In genomic region chr1:181398544-181398943, GRCh38 we compare ENCODE assay signal across 12 cellular contexts.
DNase-seq lines count a peak whose midpoint lies in the region; ATAC-seq lines count a peak whose summit lies in the region.
"Had no signal": no experiment of that assay in that cellular context is flagged by ENCODE, and none has a peak within 500 bp of the region (broad histone marks: within the 10 kb centered on the region; RNA-seq: fewer than 3 reads in every experiment).

No MANE protein-coding gene starts in this region.

- H3K4me1 Mint-ChIP-seq in activated T-helper 2 cell treated with anti-CD3 and anti-CD28 coated beads, Interferon-gamma antibody, Interleukin-2, Interleukin-4, amounts not matched to agents 10 μg/mL and 5 μg/mL and 100 μg/mL, durations not matched to agents 14 hours and 24 hours and 36 hours (ENCODE audit: low read depth) = peaks cover 31% of the 10 kb centered on the region

- H3K4me3 Mint-ChIP-seq in activated T-helper 2 cell treated with anti-CD3 and anti-CD28 coated beads, Interferon-gamma antibody, Interleukin-2, Interleukin-4, amounts not matched to agents 10 μg/mL and 5 μg/mL and 100 μg/mL, durations not matched to agents 14 hours and 24 hours and 36 hours (ENCODE audit: low read depth) = peak overlapping the region; percentile 3
- H3K4me3 Mint-ChIP-seq: natural killer cell treated with Interleukin-12 subunit alpha and Interleukin-12 subunit beta and Interleukin-15 and Interleukin-18, amount 100 ng/mL, for 72 hours had no signal

- peak overlapping the region; percentile 80 for H3K27ac Mint-ChIP-seq in activated T-helper 2 cell treated with anti-CD3 and anti-CD28 coated beads, Interferon-gamma antibody, Interleukin-2, Interleukin-4, amounts not matched to agents 10 μg/mL and 5 μg/mL and 100 μg/mL, durations not matched to agents 14 hours and 24 hours and 36 hours
- H3K27ac Mint-ChIP-seq: natural killer cell treated with Interleukin-12 subunit alpha and Interleukin-12 subunit beta and Interleukin-15 and Interleukin-18, amount 100 ng/mL, for 72 hours had no signal

- no peaks in the 10 kb centered on the region for H3K36me3 Mint-ChIP-seq in activated T-helper 2 cell treated with anti-CD3 and anti-CD28 coated beads, Interferon-gamma antibody, Interleukin-2, Interleukin-4, amounts not matched to agents 10 μg/mL and 5 μg/mL and 100 μg/mL, durations not matched to agents 14 hours and 24 hours and 36 hours (ENCODE audit: low read depth)
- H3K36me3 Mint-ChIP-seq: natural killer cell treated with Interleukin-12 subunit alpha and Interleukin-12 subunit beta and Interleukin-15 and Interleukin-18, amount 100 ng/mL, for 72 hours had no signal

- DNase-seq in activated T-helper 2 cell treated with anti-CD3 and anti-CD28 coated beads, Interferon-gamma antibody, Interleukin-2, Interleukin-4, amounts not matched to agents 10 μg/mL and 5 μg/mL and 100 μg/mL, durations not matched to agents 14 hours and 24 hours and 36 hours (ENCODE audit: low spot score) = no peak
- DNase-seq in DMS153 (lab: John Stamatoyannopoulos, UW) = no peak
- no peak for DNase-seq in substantia nigra (lab: John Stamatoyannopoulos, UW)
- DNase-seq in DMS79 treated with DMSO at 0.1 percent for 48 hours (lab: John Stamatoyannopoulos, UW) = no peak
- DNase-seq in NCI-H526 treated with DMSO at 0.1 percent for 48 hours (lab: John Stamatoyannopoulos, UW) = no peak
- DNase-seq: activated T-cell treated with anti-CD3 and anti-CD28 coated beads, Interleukin-2, amount 50 U/mL, for 4 hours; dorsolateral prefrontal cortex; NCI-H2081 treated with DMSO at 0.1 percent for 48 hours had no signal

- intact Hi-C loops in activated T-helper 2 cell treated with anti-CD3 and anti-CD28 coated beads, Interferon-gamma antibody, Interleukin-2, Interleukin-4, amounts not matched to agents 10 μg/mL and 5 μg/mL and 100 μg/mL, durations not matched to agents 14 hours and 24 hours and 36 hours (cut with micrococcal nuclease) = loop anchor here (1.0 to 10.0 kb wide), 5 partner anchors 18 to 636 kb away; partner anchors contain the start of genes IER5 and STX6

- H3K27ac ChIP-seq in substantia nigra (ENCODE audit: low read depth, low read length, poor library complexity, severe bottlenecking) = no peak overlapping the region
- H3K27ac ChIP-seq: dorsolateral prefrontal cortex had no signal

- no peaks in the 10 kb centered on the region for H3K9me3 Mint-ChIP-seq in activated T-helper 2 cell treated with anti-CD3 and anti-CD28 coated beads, Interferon-gamma antibody, Interleukin-2, Interleukin-4, amounts not matched to agents 10 μg/mL and 5 μg/mL and 100 μg/mL, durations not matched to agents 14 hours and 24 hours and 36 hours
- H3K9me3 Mint-ChIP-seq: activated T-cell treated with anti-CD3 and anti-CD28 coated beads, Interleukin-2, amount 50 U/mL, for 4 hours; natural killer cell treated with Interleukin-12 subunit alpha and Interleukin-12 subunit beta and Interleukin-15 and Interleukin-18, amount 100 ng/mL, for 72 hours had no signal

- ATAC-seq in GM18520 (IDR thresholded peaks at IDR 0.05; ENCODE audit: unreplicated experiment) (peak; percentile 81), GM19463 (IDR thresholded peaks at IDR 0.05; ENCODE audit: unreplicated experiment) (peak; percentile 83), HG03060 (IDR thresholded peaks at IDR 0.05; ENCODE audit: low read depth, unreplicated experiment) (peak; percentile 68)
- ATAC-seq: natural killer cell treated with Interleukin-12 subunit alpha and Interleukin-12 subunit beta and Interleukin-15 and Interleukin-18, amount 100 ng/mL, for 72 hours had no signal

- H3K27me3 Mint-ChIP-seq in activated T-helper 2 cell treated with anti-CD3 and anti-CD28 coated beads, Interferon-gamma antibody, Interleukin-2, Interleukin-4, amounts not matched to agents 10 μg/mL and 5 μg/mL and 100 μg/mL, durations not matched to agents 14 hours and 24 hours and 36 hours (ENCODE audit: low read depth) = no peaks in the 10 kb centered on the region
